ENCODE assay signal across 9 cellular contexts in genomic region chr2:71190959-71191943, GRCh38. TPM values are rescaled to one million over a fixed set of nuclear protein-coding genes. Genes with fewer than 3 reads are reported as not detected.
DNase-seq lines count a peak whose midpoint lies in the region; ATAC-seq and TF ChIP-seq lines count a peak whose summit lies in the region.
"Had no signal": no experiment of that assay in that cellular context is flagged by ENCODE, and none has a peak within 500 bp of the region (broad histone marks: within the 10 kb centered on the region; RNA-seq: fewer than 3 reads in every experiment).

No MANE protein-coding gene starts in this region.

- no peak for ATAC-seq in GM18870 (IDR thresholded peaks at IDR 0.05; ENCODE audit: unreplicated experiment)
- no peak for ATAC-seq in CD4-positive, alpha-beta T cell (ENCODE audit: poor library complexity)

- TF ChIP-seq CTCF in choroid plexus epithelial cell (conservative IDR thresholded peaks at IDR 0.05; ENCODE audit: low read depth, low read length) (peak; percentile 61), neural crest cell (conservative IDR thresholded peaks at IDR 0.05) (peak; percentile 47)
- TF ChIP-seq CTCF in CD4-positive, alpha-beta T cell (IDR thresholded peaks at IDR 0.05) = no peak

- H3K27ac Mint-ChIP-seq in neural crest cell (ENCODE audit: unreplicated experiment) = no peak overlapping the region
- no peak overlapping the region for H3K27ac Mint-ChIP-seq in immature natural killer cell
- no peak overlapping the region for H3K27ac Mint-ChIP-seq in CD4-positive, alpha-beta T cell

- intact Hi-C loops in CD4-positive, alpha-beta T cell (cut with DNase I, micrococcal nuclease) = no loop called here

- H3K4me3 ChIP-seq in choroid plexus epithelial cell (ENCODE audit: low read depth, low read length) = no peak overlapping the region

- DNase-seq in ELR (ENCODE audit: low read depth) (peak; percentile 25), MV-4-11 (lab: John Stamatoyannopoulos, UW) (peak; percentile 11), choroid plexus epithelial cell (ENCODE audit: low read depth) (peak; percentile 53), neural crest cell (ENCODE audit: low read depth, low spot score) (no peak), KG1 (lab: John Stamatoyannopoulos, UW) (no peak), immature natural killer cell (no peak)
- no peak for DNase-seq in CD4-positive, alpha-beta T cell
- DNase-seq: SHP77 treated with DMSO at 0.1 percent for 48 hours had no signal

- H3K9me3 Mint-ChIP-seq in neural crest cell (peaks cover 10% of the 10 kb centered on the region), immature natural killer cell (peaks cover 0 to 2% (median 0%) of the 10 kb centered on the region in 6 donors)
- H3K9me3 Mint-ChIP-seq in CD4-positive, alpha-beta T cell = no peaks in the 10 kb centered on the region

- POLR2A ChIA-PET in CD4-positive, alpha-beta T cell (lab: Charles Lee) = no interaction called here

- H3K27ac ChIP-seq in CD4-positive, alpha-beta T cell (ENCODE audit: low read depth, low read length) = no peak overlapping the region

- H3K27me3 Mint-ChIP-seq in neural crest cell (ENCODE audit: low read depth) (peaks cover 3% of the 10 kb centered on the region), immature natural killer cell (ENCODE audit: low read depth in 3 of 3) (peaks cover 0 to 2% (median 2%) of the 10 kb centered on the region in 3 donors)
- no peaks in the 10 kb centered on the region for H3K27me3 Mint-ChIP-seq in CD4-positive, alpha-beta T cell

- H3K9me3 ChIP-seq in CD4-positive, alpha-beta T cell (ENCODE audit: control insufficient read depth, low read length) = no peaks in the 10 kb centered on the region

- no peaks in the 10 kb centered on the region for H3K27me3 ChIP-seq in CD4-positive, alpha-beta T cell (ENCODE audit: control insufficient read depth, insufficient read depth, low read length)

- H3K4me1 Mint-ChIP-seq in neural crest cell = no peaks in the 10 kb centered on the region
- no peaks in the 10 kb centered on the region for H3K4me1 Mint-ChIP-seq in immature natural killer cell
- H3K4me1 Mint-ChIP-seq in CD4-positive, alpha-beta T cell (ENCODE audit: low read depth) = no peaks in the 10 kb centered on the region

- CTCF ChIA-PET in CD4-positive, alpha-beta T cell (lab: Charles Lee) = no interaction called here

- H3K4me3 Mint-ChIP-seq in neural crest cell (no peak overlapping the region), immature natural killer cell (no peak overlapping the region)
- H3K4me3 Mint-ChIP-seq in CD4-positive, alpha-beta T cell = no peak overlapping the region

- H3K36me3 Mint-ChIP-seq in neural crest cell (ENCODE audit: low read depth) (peaks cover 14% of the 10 kb centered on the region), immature natural killer cell (peaks cover 3 to 20% (median 18%) of the 10 kb centered on the region in 3 donors)
- peaks cover 27% of the 10 kb centered on the region for H3K36me3 Mint-ChIP-seq in CD4-positive, alpha-beta T cell (ENCODE audit: low read depth)

RNA-seq across cellular contexts. Expression of gene PAIP2B, which starts 35.7 kb away (rescaled TPM):
- 6.5 and 7.4 TPM in 2 replicates for total RNA-seq in neural crest cell
- polyA plus RNA-seq in immature natural killer cell = 1 to 10 TPM; 1.3 to 2.5 (median 1.6) TPM
- 1 to 10 TPM; 2.3 to 2.5 TPM for total RNA-seq in CD4-positive, alpha-beta T cell

Comparison
In these comparisons a context has a peak if more than half of its experiments do, and no peak if none do; other contexts are left out.
1. DNase-seq: peak in ELR (single experiment), MV-4-11 (single experiment) and choroid plexus epithelial cell (single experiment); none in neural crest cell (single experiment), KG1 (single experiment), immature natural killer cell (0 of 3) and CD4-positive, alpha-beta T cell (0 of 10).